1 cellular context compared by ENCODE assay signal in the genomic region with DNA sequence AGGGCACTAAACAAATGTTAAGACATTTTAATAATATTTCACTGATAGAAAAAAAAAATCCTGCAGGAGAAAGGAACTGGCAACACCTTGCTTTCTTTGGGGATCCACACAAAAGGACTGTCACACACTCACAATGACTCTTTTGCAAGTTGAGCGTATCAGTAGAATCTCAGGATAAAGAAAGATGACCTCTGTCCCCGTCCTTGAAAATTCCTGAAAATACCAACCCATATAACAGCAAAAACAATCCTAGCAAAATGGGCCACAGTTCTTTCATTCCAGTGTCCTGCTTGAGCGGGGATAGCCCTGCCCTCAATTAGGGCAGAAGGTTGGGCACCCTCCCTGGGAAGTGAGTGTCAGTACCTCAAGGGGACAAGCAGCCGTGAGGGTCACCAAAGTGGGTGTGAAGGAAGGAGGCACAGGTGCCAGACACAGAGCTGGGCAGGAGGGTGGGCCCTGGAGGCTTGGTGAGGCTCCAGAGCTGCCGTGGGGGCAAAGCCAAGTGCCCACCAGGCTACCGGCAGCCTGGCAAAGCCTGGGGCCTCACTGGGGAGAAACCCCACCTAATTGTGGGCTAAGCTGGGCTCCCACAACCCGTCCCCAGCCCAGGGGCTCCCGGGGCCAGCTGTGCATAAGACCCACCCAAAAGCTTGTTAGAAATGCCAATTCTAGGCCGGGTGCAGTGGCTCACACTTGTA.
A peak's percentile ranks its signal among the peaks of the same experiment; 100 is the strongest.
TF ChIP-seq lines count a peak whose summit lies in the region.

No MANE protein-coding gene starts in this region.

TF ChIP-seq in HepG2, 621 proteins besides CTCF, POLR2A, EP300 and RAD21 (continued from another document):
- no peak for TF ChIP-seq ZSCAN31 (CRISPR knock-in tag; IDR thresholded peaks at IDR 0.05; ENCODE audit: low read depth)
- TF ChIP-seq, protein P1, sequence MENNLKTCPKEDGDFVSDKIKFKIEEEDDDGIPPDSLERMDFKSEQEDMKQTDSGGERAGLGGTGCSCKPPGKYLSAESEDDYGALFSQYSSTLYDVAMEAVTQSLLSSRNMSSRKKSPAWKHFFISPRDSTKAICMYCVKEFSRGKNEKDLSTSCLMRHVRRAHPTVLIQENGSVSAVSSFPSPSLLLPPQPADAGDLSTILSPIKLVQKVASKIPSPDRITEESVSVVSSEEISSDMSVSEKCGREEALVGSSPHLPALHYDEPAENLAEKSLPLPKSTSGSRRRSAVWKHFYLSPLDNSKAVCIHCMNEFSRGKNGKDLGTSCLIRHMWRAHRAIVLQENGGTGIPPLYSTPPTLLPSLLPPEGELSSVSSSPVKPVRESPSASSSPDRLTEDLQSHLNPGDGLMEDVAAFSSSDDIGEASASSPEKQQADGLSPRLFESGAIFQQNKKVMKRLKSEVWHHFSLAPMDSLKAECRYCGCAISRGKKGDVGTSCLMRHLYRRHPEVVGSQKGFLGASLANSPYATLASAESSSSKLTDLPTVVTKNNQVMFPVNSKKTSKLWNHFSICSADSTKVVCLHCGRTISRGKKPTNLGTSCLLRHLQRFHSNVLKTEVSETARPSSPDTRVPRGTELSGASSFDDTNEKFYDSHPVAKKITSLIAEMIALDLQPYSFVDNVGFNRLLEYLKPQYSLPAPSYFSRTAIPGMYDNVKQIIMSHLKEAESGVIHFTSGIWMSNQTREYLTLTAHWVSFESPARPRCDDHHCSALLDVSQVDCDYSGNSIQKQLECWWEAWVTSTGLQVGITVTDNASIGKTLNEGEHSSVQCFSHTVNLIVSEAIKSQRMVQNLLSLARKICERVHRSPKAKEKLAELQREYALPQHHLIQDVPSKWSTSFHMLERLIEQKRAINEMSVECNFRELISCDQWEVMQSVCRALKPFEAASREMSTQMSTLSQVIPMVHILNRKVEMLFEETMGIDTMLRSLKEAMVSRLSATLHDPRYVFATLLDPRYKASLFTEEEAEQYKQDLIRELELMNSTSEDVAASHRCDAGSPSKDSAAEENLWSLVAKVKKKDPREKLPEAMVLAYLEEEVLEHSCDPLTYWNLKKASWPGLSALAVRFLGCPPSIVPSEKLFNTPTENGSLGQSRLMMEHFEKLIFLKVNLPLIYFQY (CRISPR knock-in tag; IDR thresholded peaks at IDR 0.05; ENCODE audit: borderline replicate concordance), result peak; percentile 60; the same call in 1 of the 2 replicates
- TF ChIP-seq ESRRA (CRISPR knock-in tag; IDR thresholded peaks at IDR 0.05; ENCODE audit: low read depth), result 0 out of 2 replicates have a peak, but pooled peaks have one; percentile 23
- peak; percentile 44; the same call in 1 of the 2 replicates for TF ChIP-seq HDAC2 (CRISPR knock-in tag; IDR thresholded peaks at IDR 0.05)
- TF ChIP-seq GATAD2A (CRISPR knock-in tag; IDR thresholded peaks at IDR 0.05), result 0 out of 2 replicates have a peak, but pooled peaks have one; percentile 45
- TF ChIP-seq BCL6 (CRISPR knock-in tag; IDR thresholded peaks at IDR 0.05), result peak; percentile 98
- TF ChIP-seq SOX5 (CRISPR knock-in tag; IDR thresholded peaks at IDR 0.05; ENCODE audit: borderline replicate concordance), result peak; percentile 75; the same call in 1 of the 2 replicates
- TF ChIP-seq TEAD2 (CRISPR knock-in tag; IDR thresholded peaks at IDR 0.05), result no peak
- no peak for TF ChIP-seq ZFP37 (CRISPR knock-in tag; IDR thresholded peaks at IDR 0.05; ENCODE audit: borderline replicate concordance)
- peak; percentile 66 for TF ChIP-seq TEAD3 (CRISPR knock-in tag; optimal IDR thresholded peaks at IDR 0.05; ENCODE audit: borderline replicate concordance)
- no peak for TF ChIP-seq ZNF670 (CRISPR knock-in tag; IDR thresholded peaks at IDR 0.05; ENCODE audit: borderline replicate concordance)
- peak; percentile 72; the same call in 1 of the 2 replicates for TF ChIP-seq RXRB (CRISPR knock-in tag; IDR thresholded peaks at IDR 0.05; ENCODE audit: borderline replicate concordance)
- TF ChIP-seq MYC (CRISPR knock-in tag; IDR thresholded peaks at IDR 0.05; ENCODE audit: borderline replicate concordance), result no peak
- TF ChIP-seq GTF2F1 (IDR thresholded peaks at IDR 0.05; ENCODE audit: low read length), result no peak
- 0 out of 2 replicates have a peak, but pooled peaks have one; percentile 17 for TF ChIP-seq FOXA3 (CRISPR knock-in tag; IDR thresholded peaks at IDR 0.05)
- TF ChIP-seq SAP130 (CRISPR knock-in tag; IDR thresholded peaks at IDR 0.05; ENCODE audit: low read depth), result 0 out of 2 replicates have a peak, but pooled peaks have one; percentile 11
- TF ChIP-seq, protein P2, sequence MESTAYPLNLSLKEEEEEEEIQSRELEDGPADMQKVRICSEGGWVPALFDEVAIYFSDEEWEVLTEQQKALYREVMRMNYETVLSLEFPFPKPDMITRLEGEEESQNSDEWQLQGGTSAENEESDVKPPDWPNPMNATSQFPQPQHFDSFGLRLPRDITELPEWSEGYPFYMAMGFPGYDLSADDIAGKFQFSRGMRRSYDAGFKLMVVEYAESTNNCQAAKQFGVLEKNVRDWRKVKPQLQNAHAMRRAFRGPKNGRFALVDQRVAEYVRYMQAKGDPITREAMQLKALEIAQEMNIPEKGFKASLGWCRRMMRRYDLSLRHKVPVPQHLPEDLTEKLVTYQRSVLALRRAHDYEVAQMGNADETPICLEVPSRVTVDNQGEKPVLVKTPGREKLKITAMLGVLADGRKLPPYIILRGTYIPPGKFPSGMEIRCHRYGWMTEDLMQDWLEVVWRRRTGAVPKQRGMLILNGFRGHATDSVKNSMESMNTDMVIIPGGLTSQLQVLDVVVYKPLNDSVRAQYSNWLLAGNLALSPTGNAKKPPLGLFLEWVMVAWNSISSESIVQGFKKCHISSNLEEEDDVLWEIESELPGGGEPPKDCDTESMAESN (CRISPR knock-in tag; conservative IDR thresholded peaks at IDR 0.05), result no peak
- TF ChIP-seq HNRNPK (IDR thresholded peaks at IDR 0.05; ENCODE audit: low read depth, low read length, poor library complexity, severe bottlenecking), result no peak
- no peak for TF ChIP-seq ZSCAN20 (CRISPR knock-in tag; IDR thresholded peaks at IDR 0.05; ENCODE audit: borderline replicate concordance)
- TF ChIP-seq KLF12 (CRISPR knock-in tag; IDR thresholded peaks at IDR 0.05; ENCODE audit: borderline replicate concordance), result no peak
- TF ChIP-seq, protein P3, sequence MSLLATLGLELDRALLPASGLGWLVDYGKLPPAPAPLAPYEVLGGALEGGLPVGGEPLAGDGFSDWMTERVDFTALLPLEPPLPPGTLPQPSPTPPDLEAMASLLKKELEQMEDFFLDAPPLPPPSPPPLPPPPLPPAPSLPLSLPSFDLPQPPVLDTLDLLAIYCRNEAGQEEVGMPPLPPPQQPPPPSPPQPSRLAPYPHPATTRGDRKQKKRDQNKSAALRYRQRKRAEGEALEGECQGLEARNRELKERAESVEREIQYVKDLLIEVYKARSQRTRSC (CRISPR knock-in tag; IDR thresholded peaks at IDR 0.05; ENCODE audit: low read depth), result no peak
- TF ChIP-seq, protein P4, sequence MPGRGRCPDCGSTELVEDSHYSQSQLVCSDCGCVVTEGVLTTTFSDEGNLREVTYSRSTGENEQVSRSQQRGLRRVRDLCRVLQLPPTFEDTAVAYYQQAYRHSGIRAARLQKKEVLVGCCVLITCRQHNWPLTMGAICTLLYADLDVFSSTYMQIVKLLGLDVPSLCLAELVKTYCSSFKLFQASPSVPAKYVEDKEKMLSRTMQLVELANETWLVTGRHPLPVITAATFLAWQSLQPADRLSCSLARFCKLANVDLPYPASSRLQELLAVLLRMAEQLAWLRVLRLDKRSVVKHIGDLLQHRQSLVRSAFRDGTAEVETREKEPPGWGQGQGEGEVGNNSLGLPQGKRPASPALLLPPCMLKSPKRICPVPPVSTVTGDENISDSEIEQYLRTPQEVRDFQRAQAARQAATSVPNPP (CRISPR knock-in tag; IDR thresholded peaks at IDR 0.05), result no peak
- no peak for TF ChIP-seq SOX13 (IDR thresholded peaks at IDR 0.05)
- TF ChIP-seq SOX13 (CRISPR knock-in tag; conservative IDR thresholded peaks at IDR 0.05 in 1 of 2, IDR thresholded peaks at IDR 0.05 in 1 of 2), result peak in 1 of 2 experiments; percentile 88; a peak in 2 of 4 replicates
- no peak for TF ChIP-seq BORCS8-MEF2B (CRISPR knock-in tag; IDR thresholded peaks at IDR 0.05)
- peak; percentile 81 for TF ChIP-seq RARA (CRISPR knock-in tag; IDR thresholded peaks at IDR 0.05)
- peak; percentile 45; the same call in 1 of the 2 replicates for TF ChIP-seq NCOA2 (CRISPR knock-in tag; IDR thresholded peaks at IDR 0.05)
TF ChIP-seq in HepG2: peak in this region for 22.
